In genomic region chr17:28743243-28744103, GRCh38 we compare ENCODE assay signal across 8 cellular contexts. TPM values are rescaled to one million over a fixed set of nuclear protein-coding genes. Genes with fewer than 3 reads are reported as not detected.
DNase-seq lines count a peak whose midpoint lies in the region; ATAC-seq and TF ChIP-seq lines count a peak whose summit lies in the region.

Gene TRAF4, plus strand, starts transcription at chr17:28744011. Its CDS starts 102 bp downstream, at chr17:28744113.

- H3K27ac ChIP-seq in KMS-11 (peak within 1 kb of the TSS; percentile 62), stomach smooth muscle (ENCODE audit: low read length) (peak within 1 kb of the TSS; percentile 55)

- H3K79me2 ChIP-seq in KMS-11 (ENCODE audit: insufficient read depth, low read depth): peaks cover 24% of the 10 kb centered on the region

- H3K4me1 Mint-ChIP-seq in naive thymus-derived CD8-positive, alpha-beta T cell: peaks cover 9 to 62% (median 29%) of the 10 kb centered on the region in 4 donors

- H3K9me3 ChIP-seq in stomach smooth muscle (ENCODE audit: control insufficient read depth in 2 of 2, low read length in 2 of 2): no peaks in the 10 kb centered on the region

- POLR2A ChIA-PET in naive thymus-derived CD8-positive, alpha-beta T cell (lab: Charles Lee): interaction anchor here (0.7 to 15.6 kb wide), 9 partner anchors 10 to 206 kb away, joined by 3 to 365 read pairs (median 5); partner anchors contain the start of genes FAM222B, NEK8, RPL23A and SDF2

- H3K4me1 ChIP-seq in KMS-11 (ENCODE audit: low read depth, poor library complexity, severe bottlenecking) (peaks cover 41% of the 10 kb centered on the region), stomach smooth muscle (ENCODE audit: control insufficient read depth, insufficient read depth, low read length) (peaks cover 38% of the 10 kb centered on the region)

- H3K4me2 ChIP-seq in KMS-11: peak within 1 kb of the TSS; percentile 93

- no peak within 1 kb of the TSS for H3K4me3 ChIP-seq in KMS-11 (IDR thresholded peaks at IDR 0.05; ENCODE audit: insufficient read depth, low read depth, low read length)
- H3K4me3 ChIP-seq in stomach smooth muscle (ENCODE audit: low read length in 2 of 2): peak within 1 kb of the TSS; percentile 74 to 76

- peak; percentile 34 for ATAC-seq in GM21717 (IDR thresholded peaks at IDR 0.05; ENCODE audit: unreplicated experiment)
- peak; percentile 89 for ATAC-seq in naive thymus-derived CD8-positive, alpha-beta T cell

- H3K36me3 Mint-ChIP-seq in naive thymus-derived CD8-positive, alpha-beta T cell: peaks cover 0 to under 1% (median 0%) of the 10 kb centered on the region in 3 donors

- H2AFZ ChIP-seq in KMS-11 (ENCODE audit: low read depth): peak within 1 kb of the TSS; percentile 70

- H3K27me3 Mint-ChIP-seq in naive thymus-derived CD8-positive, alpha-beta T cell: no peaks in the 10 kb centered on the region

- H3K9ac ChIP-seq in KMS-11: peak within 1 kb of the TSS; percentile 82
- H3K9ac ChIP-seq in stomach smooth muscle (ENCODE audit: low read length in 2 of 2): peak within 1 kb of the TSS; percentile 63 to 80

- 0 out of 2 replicates have a peak, but pooled peaks cover 4% of the 10 kb centered on the region for H4K20me1 ChIP-seq in KMS-11 (ENCODE audit: insufficient read depth)

- DNase-seq in DMS53 treated with DMSO at 0.1 percent for 48 hours (lab: John Stamatoyannopoulos, UW; ENCODE audit: unreplicated experiment) (peak; percentile 61), RPMI7951 (ENCODE audit: low read depth) (peak; percentile 89), fibroblast of peridontal ligament (ENCODE audit: extremely low read depth) (peak; percentile 86)
- DNase-seq in activated T-helper 9 cell treated with anti-CD3 and anti-CD28 coated beads, Interleukin-2, amount 50 U/mL, for 16 hours (ENCODE audit: low read depth): peak; percentile 73
- peak; percentile 50 to 85 (median 74) for DNase-seq in naive thymus-derived CD8-positive, alpha-beta T cell

- H3K27me3 ChIP-seq in KMS-11 (ENCODE audit: insufficient read depth, low read depth) (no peaks in the 10 kb centered on the region), stomach smooth muscle (ENCODE audit: control insufficient read depth in 1 of 2, insufficient read depth in 2 of 2, low read length in 2 of 2) (no peaks in the 10 kb centered on the region)

- no peaks in the 10 kb centered on the region for H3K36me3 ChIP-seq in KMS-11 (ENCODE audit: insufficient read depth)
- peaks cover 0 to 4% of the 10 kb centered on the region in 2 donors for H3K36me3 ChIP-seq in stomach smooth muscle (ENCODE audit: control insufficient read depth in 2 of 2, insufficient read depth in 2 of 2, low read length in 2 of 2)

- peak within 1 kb of the TSS; percentile 66 to 94 (median 90) for H3K27ac Mint-ChIP-seq in naive thymus-derived CD8-positive, alpha-beta T cell

- no peaks in the 10 kb centered on the region for H3K9me3 Mint-ChIP-seq in naive thymus-derived CD8-positive, alpha-beta T cell

- TF ChIP-seq CTCF in KMS-11 (conservative IDR thresholded peaks at IDR 0.05; ENCODE audit: low read depth, low read length): no peak

- H3K4me3 Mint-ChIP-seq in naive thymus-derived CD8-positive, alpha-beta T cell: peak within 1 kb of the TSS; percentile 80 to 93 (median 88)

RNA-seq across cellular contexts. Expression of gene TRAF4, which starts in this region (rescaled TPM):
- total RNA-seq in RPMI7951 (2014; rRNA removed; shearing (Covaris generic)): 21.2 and 25.5 TPM in 2 replicates
- 10 to 100 TPM; 32.3 to 36.2 TPM for total RNA-seq in naive thymus-derived CD8-positive, alpha-beta T cell
- 1 to 10 TPM in 2 of 3 donors, under 1 TPM in 1; 0.99 to 1.3 (median 1.0) TPM for polyA plus RNA-seq in naive thymus-derived CD8-positive, alpha-beta T cell
